Comparison of ENCODE assay signal across 2 cellular contexts in genomic region chr1:18926315-18927081, GRCh38.
TF ChIP-seq lines count a peak whose summit lies in the region.

No MANE protein-coding gene starts in this region.

TF ChIP-seq in A549, 52 proteins besides CTCF, POLR2A, EP300 and RAD21:
- TF ChIP-seq MAX (IDR thresholded peaks at IDR 0.05) (peak; percentile 27; the same call in 1 of the 2 replicates), E2F6 (IDR thresholded peaks at IDR 0.05; ENCODE audit: borderline replicate concordance, low read depth) (0 out of 2 replicates have a peak, but pooled peaks have one; percentile 27), RFX5 (IDR thresholded peaks at IDR 0.05) (no peak), FOSL2 (IDR thresholded peaks at IDR 0.05) (peak; percentile 28; the same call in 1 of the 2 replicates), FOSL2 (CRISPR knock-in tag; IDR thresholded peaks at IDR 0.05) (peak; percentile 22; the same call in 1 of the 2 replicates)

TF ChIP-seq in GM12878, 131 proteins besides CTCF, POLR2A, EP300 and RAD21 (continues in another document):
- TF ChIP-seq ZBTB11 (CRISPR knock-in tag; IDR thresholded peaks at IDR 0.05) (no peak), NR2C2 (IDR thresholded peaks at IDR 0.05; ENCODE audit: borderline replicate concordance, control insufficient read depth, insufficient read length, low read depth) (no peak), CHD1 (IDR thresholded peaks at IDR 0.05; ENCODE audit: low read depth, low read length) (no peak), YY1 (IDR thresholded peaks at IDR 0.05; ENCODE audit: low read depth, low read length) (peak; percentile 44), BCL11A (IDR thresholded peaks at IDR 0.05; ENCODE audit: low read depth, low read length) (0 out of 2 replicates have a peak, but pooled peaks have one; percentile 3), POU2F2 (IDR thresholded peaks at IDR 0.05; ENCODE audit: borderline replicate concordance, low read depth, low read length) (no peak), RBBP5 (conservative IDR thresholded peaks at IDR 0.05) (no peak), FOXK2 (IDR thresholded peaks at IDR 0.05) (no peak), HCFC1 (IDR thresholded peaks at IDR 0.05; ENCODE audit: low read length) (0 out of 2 replicates have a peak, but pooled peaks have one; percentile 8), CREB1 (IDR thresholded peaks at IDR 0.05; ENCODE audit: low read depth) (peak; percentile 67), ZZZ3 (IDR thresholded peaks at IDR 0.05; ENCODE audit: control insufficient read depth, insufficient read length, low read depth) (no peak), KAT2A (conservative IDR thresholded peaks at IDR 0.05; ENCODE audit: control insufficient read depth, low read depth, low read length) (no peak), CHD4 (IDR thresholded peaks at IDR 0.05) (no peak), YBX1 (IDR thresholded peaks at IDR 0.05) (no peak), ZNF687 (IDR thresholded peaks at IDR 0.05) (peak; percentile 82), ZNF274 (IDR thresholded peaks at IDR 0.05; ENCODE audit: insufficient read depth, insufficient read length) (no peak), WRNIP1 (IDR thresholded peaks at IDR 0.05; ENCODE audit: borderline replicate concordance, low read depth, low read length) (no peak), PAX8 (IDR thresholded peaks at IDR 0.05) (no peak), HSF1 (IDR thresholded peaks at IDR 0.05; ENCODE audit: low read depth, low read length) (no peak), CREM (IDR thresholded peaks at IDR 0.05; ENCODE audit: low read depth) (peak; percentile 65; the same call in 1 of the 2 replicates), ATF7 (IDR thresholded peaks at IDR 0.05; ENCODE audit: low read depth) (peak; percentile 72), SIN3A (IDR thresholded peaks at IDR 0.05; ENCODE audit: low read depth, low read length) (no peak), HDAC6 (IDR thresholded peaks at IDR 0.05; ENCODE audit: unreplicated experiment) (no peak), GATAD2B (conservative IDR thresholded peaks at IDR 0.05; ENCODE audit: low read depth) (no peak), STAT1 (conservative IDR thresholded peaks at IDR 0.05) (no peak), IKZF1 (conservative IDR thresholded peaks at IDR 0.05) (peak; percentile 32), ZBTB4 (CRISPR knock-in tag; IDR thresholded peaks at IDR 0.05) (no peak), SMARCA5 (IDR thresholded peaks at IDR 0.05) (0 out of 2 replicates have a peak, but pooled peaks have one; percentile 21), HDAC2 (IDR thresholded peaks at IDR 0.05) (no peak), RELB (IDR thresholded peaks at IDR 0.05; ENCODE audit: low read depth) (no peak; the same call in 1 of the 2 replicates), IKZF2 (IDR thresholded peaks at IDR 0.05) (peak; percentile 35 to 51; a peak in 1 of 4 replicates), ELK1 (IDR thresholded peaks at IDR 0.05; ENCODE audit: low read depth, low read length) (no peak), KDM1A (IDR thresholded peaks at IDR 0.05; ENCODE audit: borderline replicate concordance) (no peak), SPI1 (IDR thresholded peaks at IDR 0.05; ENCODE audit: borderline replicate concordance, insufficient read depth, low read depth, low read length) (peak; percentile 80), IRF3 (IDR thresholded peaks at IDR 0.05) (no peak), MEF2A (IDR thresholded peaks at IDR 0.05; ENCODE audit: insufficient read depth, low read depth, low read length) (no peak), EZH2 (IDR thresholded peaks at IDR 0.05; ENCODE audit: borderline replicate concordance, control insufficient read depth, low read depth, low read length) (no peak), ZNF217 (IDR thresholded peaks at IDR 0.05) (no peak), SRF (IDR thresholded peaks at IDR 0.05; ENCODE audit: low read depth in 2 of 2, low read length in 2 of 2) (peak in 1 of 2 experiments; percentile 51; a peak in 1 of 4 replicates), MYC (IDR thresholded peaks at IDR 0.05; ENCODE audit: insufficient read depth, insufficient read length, insufficient replicate concordance, low read length, severe bottlenecking) (no peak), RUNX3 (IDR thresholded peaks at IDR 0.05; ENCODE audit: low read length) (peak; percentile 45; the same call in 1 of the 2 replicates), KLF5 (IDR thresholded peaks at IDR 0.05; ENCODE audit: partially characterized antibody) (no peak), NBN (IDR thresholded peaks at IDR 0.05) (0 out of 2 replicates have a peak, but pooled peaks have one; percentile 54), TCF3 (IDR thresholded peaks at IDR 0.05; ENCODE audit: borderline replicate concordance, insufficient read depth, low read depth, low read length) (no peak), E2F4 (IDR thresholded peaks at IDR 0.05; ENCODE audit: low read depth, low read length) (no peak), TCF12 (IDR thresholded peaks at IDR 0.05; ENCODE audit: low read depth, low read length) (no peak), LARP7 (IDR thresholded peaks at IDR 0.05) (no peak), NR2C1 (IDR thresholded peaks at IDR 0.05) (peak; percentile 34; the same call in 1 of the 2 replicates), NFIC (IDR thresholded peaks at IDR 0.05; ENCODE audit: low read depth, low read length) (0 out of 2 replicates have a peak, but pooled peaks have one; percentile 13)
